In genomic region chr6:79420054-79420453, GRCh38 we compare ENCODE assay signal across 14 cellular contexts.
DNase-seq lines count a peak whose midpoint lies in the region; ATAC-seq and TF ChIP-seq lines count a peak whose summit lies in the region.
"Had no signal": no experiment of that assay in that cellular context is flagged by ENCODE, and none has a peak within 500 bp of the region (broad histone marks: within the 10 kb centered on the region; RNA-seq: fewer than 3 reads in every experiment).

No MANE protein-coding gene starts in this region.

- peak; percentile 19 for DNase-seq in DMS53 treated with DMSO at 0.1 percent for 48 hours (lab: John Stamatoyannopoulos, UW; ENCODE audit: unreplicated experiment)
- peak; percentile 4 for DNase-seq in RPMI8226
- DNase-seq in medulla oblongata (ENCODE audit: extremely low spot score), result peak; percentile 72
- DNase-seq in CD14-positive monocyte (ENCODE audit: low spot score), result no peak
- DNase-seq in stimulated activated naive CD8-positive, alpha-beta T cell treated with anti-CD3 and anti-CD28 coated beads, Interleukin-15, Interleukin-2, amounts not matched to agents 100 U/mL and 50 U/mL, for 24 hours, result no peak
- DNase-seq in Calu3, result no peak
- DNase-seq: activated CD4-positive, alpha-beta T cell treated with anti-CD3 and anti-CD28 coated beads for 1 hour; erythroblast; Karpas-422; psoas muscle; SW 1271 had no signal

- no peak for TF ChIP-seq CTCF in CD14-positive monocyte (IDR thresholded peaks at IDR 0.05)
- no peak for TF ChIP-seq CTCF in Calu3 (IDR thresholded peaks at IDR 0.05; ENCODE audit: unreplicated experiment)

- peaks cover 0 to 3% (median 0%) of the 10 kb centered on the region in 3 donors for H3K27me3 Mint-ChIP-seq in CD14-positive monocyte (ENCODE audit: low read depth in 3 of 3)
- no peaks in the 10 kb centered on the region for H3K27me3 Mint-ChIP-seq in Calu3 (ENCODE audit: unreplicated experiment)
- H3K27me3 Mint-ChIP-seq: brain had no signal

- intact Hi-C loops in CD14-positive monocyte (cut with micrococcal nuclease) (no loop called here), Calu3 (cut with micrococcal nuclease; ENCODE audit: unreplicated experiment) (no loop called here)

- H3K36me3 Mint-ChIP-seq in CD14-positive monocyte, result no peaks in the 10 kb centered on the region
- no peaks in the 10 kb centered on the region for H3K36me3 Mint-ChIP-seq in Calu3 (ENCODE audit: insufficient read depth, unreplicated experiment)
- H3K36me3 Mint-ChIP-seq: brain had no signal

- H3K4me3 Mint-ChIP-seq in CD14-positive monocyte (no peak overlapping the region), Calu3 (ENCODE audit: low read depth, unreplicated experiment) (no peak overlapping the region)

- BruUV-seq in Calu3 (replicated peaks; lab: Mats Ljungman, UMichigan), result no TSS peak

- ATAC-seq in HG02610 (IDR thresholded peaks at IDR 0.05; ENCODE audit: unreplicated experiment), result peak; percentile 46
- no peak for ATAC-seq in HG03280 (IDR thresholded peaks at IDR 0.05; ENCODE audit: unreplicated experiment)
- ATAC-seq in stimulated activated naive CD8-positive, alpha-beta T cell treated with anti-CD3 and anti-CD28 coated beads, Interleukin-15, Interleukin-2, amounts not matched to agents 100 U/mL and 50 U/mL, for 24 hours, result no peak
- ATAC-seq: psoas muscle had no signal

- peaks cover 6% of the 10 kb centered on the region for H3K4me1 Mint-ChIP-seq in CD14-positive monocyte
- H3K4me1 Mint-ChIP-seq in Calu3 (ENCODE audit: low read depth, unreplicated experiment), result peaks cover 13% of the 10 kb centered on the region

- CTCF ChIA-PET in Calu3 (lab: Charles Lee), result no interaction called here

- H3K9me3 Mint-ChIP-seq in CD14-positive monocyte (peaks cover 0 to 4% (median 2%) of the 10 kb centered on the region in 7 donors), Calu3 (ENCODE audit: low read depth, unreplicated experiment) (peaks cover 2% of the 10 kb centered on the region)

- H3K27ac Mint-ChIP-seq in CD14-positive monocyte (no peak overlapping the region), Calu3 (ENCODE audit: unreplicated experiment) (no peak overlapping the region)

Comparison
In these comparisons a context has a peak if more than half of its experiments do, and no peak if none do; other contexts are left out.
1. DNase-seq: peak in DMS53 treated with DMSO at 0.1 percent for 48 hours (single experiment), RPMI8226 (single experiment) and medulla oblongata (single experiment); none in CD14-positive monocyte (single experiment), stimulated activated naive CD8-positive, alpha-beta T cell treated with anti-CD3 and anti-CD28 coated beads, Interleukin-15, Interleukin-2, amounts not matched to agents 100 U/mL and 50 U/mL, for 24 hours (single experiment) and Calu3 (single experiment).